ENCODE assay signal across 20 cellular contexts in genomic region chr9:127694890-127695735, GRCh38. TPM values are rescaled to one million over a fixed set of nuclear protein-coding genes. Genes with fewer than 3 reads are reported as not detected.
DNase-seq lines count a peak whose midpoint lies in the region; ATAC-seq and TF ChIP-seq lines count a peak whose summit lies in the region.
"Had no signal": no experiment of that assay in that cellular context is flagged by ENCODE, and none has a peak within 500 bp of the region (broad histone marks: within the 10 kb centered on the region; RNA-seq: fewer than 3 reads in every experiment).

No MANE protein-coding gene starts in this region.

- H3K4me3 ChIP-seq in breast epithelium (no peak overlapping the region), mammary epithelial cell (replicated peaks in 1 of 3; ENCODE audit: insufficient read depth in 1 of 3, low read depth in 2 of 3, low read length in 3 of 3) (no peak overlapping the region), left lung (no peak overlapping the region)
- H3K4me3 ChIP-seq: heart left ventricle had no signal

- peaks cover 7% of the 10 kb centered on the region for H3K4me1 Mint-ChIP-seq in glutamatergic neuron (ENCODE audit: low read depth, unreplicated experiment)

- WGBS in mammary epithelial cell (ENCODE audit: low coverage, missing lambda C conversion rate), result 92% methylated on average over 9 of the region's 9 CpGs

- peak overlapping the region; percentile 5 to 12 for H3K27ac ChIP-seq in breast epithelium
- no peak overlapping the region for H3K27ac ChIP-seq in mammary epithelial cell (ENCODE audit: insufficient read depth, low read depth, low read length)
- H3K27ac ChIP-seq in angular gyrus (ENCODE audit: low read depth, low read length), result peak overlapping the region; percentile 26
- H3K27ac ChIP-seq in left lung, result no peak overlapping the region
- H3K27ac ChIP-seq: heart left ventricle, HL-60 had no signal

- CTCF ChIA-PET in mammary epithelial cell (lab: Charles Lee; ENCODE audit: low non-redundant PET), result no interaction called here

- peak overlapping the region; percentile 9 for H3K27ac Mint-ChIP-seq in glutamatergic neuron (ENCODE audit: unreplicated experiment)
- peak overlapping the region in 1 of 2 donors; percentile 12 for H3K27ac Mint-ChIP-seq in activated naive CD4-positive, alpha-beta T cell treated with anti-CD3 and anti-CD28 coated beads, Interleukin-2, amount 50 U/mL, for 72 hours
- H3K27ac Mint-ChIP-seq: stimulated activated naive CD8-positive, alpha-beta T cell treated with anti-CD3 and anti-CD28 coated beads, Interleukin-15, Interleukin-2, amounts not matched to agents 100 ng/mL and 50 ng/mL, for 24 hours had no signal

- DNase-seq in breast epithelium (ENCODE audit: low spot score in 2 of 2) (no peak), mammary epithelial cell (no peak), glutamatergic neuron (no peak), left lung (no peak), HuH-7 (ENCODE audit: low spot score) (no peak)
- DNase-seq in stimulated activated CD4-positive, alpha-beta T cell treated with anti-CD3 and anti-CD28 coated beads, Interleukin-4, amount 100 ng/mL, for 24 hours, result no peak
- no peak for DNase-seq in activated naive CD4-positive, alpha-beta T cell treated with anti-CD3 and anti-CD28 coated beads, Interleukin-2, amount 50 U/mL, for 72 hours (ENCODE audit: low spot score in 2 of 2)
- DNase-seq: activated CD4-positive, alpha-beta T cell treated with anti-CD3 and anti-CD28 coated beads for 4 hours; C1 segment of cervical spinal cord; heart left ventricle; midbrain; MM.1S; NCI-H2171; NCI-H526; trophoblast cell had no signal

- dilution Hi-C loops in mammary epithelial cell (cut with HindIII; ENCODE audit: low sequenced_read_pairs), result loop anchor here (5.0 kb wide), 1 partner anchor 67 kb away; no protein-coding TSS in a partner anchor

- no peaks in the 10 kb centered on the region for H3K4me1 ChIP-seq in breast epithelium
- peaks cover 3% of the 10 kb centered on the region for H3K4me1 ChIP-seq in mammary epithelial cell (ENCODE audit: insufficient read depth, low read length)
- H3K4me1 ChIP-seq in left lung, result peaks cover 0 to 6% of the 10 kb centered on the region in 2 donors

- no peak for TF ChIP-seq POLR2A in breast epithelium (IDR thresholded peaks at IDR 0.05)

- TF ChIP-seq CTCF in breast epithelium (IDR thresholded peaks at IDR 0.05) (no peak), mammary epithelial cell (conservative IDR thresholded peaks at IDR 0.05 in 1 of 2, IDR thresholded peaks at IDR 0.05 in 1 of 2; ENCODE audit: extremely low read depth in 1 of 2, insufficient read depth in 1 of 2, low read depth in 1 of 2, low read length in 2 of 2) (no peak), glutamatergic neuron (IDR thresholded peaks at IDR 0.05; ENCODE audit: partially characterized antibody, unreplicated experiment) (no peak), left lung (IDR thresholded peaks at IDR 0.05) (no peak)

- H4K20me1 ChIP-seq in mammary epithelial cell (ENCODE audit: insufficient read depth, low read length), result no peaks in the 10 kb centered on the region

- peaks cover 8% of the 10 kb centered on the region for H3K36me3 Mint-ChIP-seq in glutamatergic neuron (ENCODE audit: unreplicated experiment)
- no peaks in the 10 kb centered on the region for H3K36me3 Mint-ChIP-seq in activated naive CD4-positive, alpha-beta T cell treated with anti-CD3 and anti-CD28 coated beads, Interleukin-2, amount 50 U/mL, for 72 hours

- no peaks in the 10 kb centered on the region for H3K79me2 ChIP-seq in mammary epithelial cell (ENCODE audit: insufficient read depth, low read length)

- no peak overlapping the region for H3K4me3 Mint-ChIP-seq in glutamatergic neuron (ENCODE audit: unreplicated experiment)
- H3K4me3 Mint-ChIP-seq: stimulated activated naive CD8-positive, alpha-beta T cell treated with anti-CD3 and anti-CD28 coated beads, Interleukin-15, Interleukin-2, amounts not matched to agents 100 ng/mL and 50 ng/mL, for 24 hours had no signal

- H3K27me3 ChIP-seq in breast epithelium (no peaks in the 10 kb centered on the region), mammary epithelial cell (ENCODE audit: insufficient read depth, low read length) (no peaks in the 10 kb centered on the region), left lung (no peaks in the 10 kb centered on the region)
- H3K27me3 ChIP-seq: heart left ventricle had no signal

- peaks cover 19% of the 10 kb centered on the region for H3K9me3 Mint-ChIP-seq in glutamatergic neuron (ENCODE audit: unreplicated experiment)
- no peaks in the 10 kb centered on the region for H3K9me3 Mint-ChIP-seq in activated naive CD4-positive, alpha-beta T cell treated with anti-CD3 and anti-CD28 coated beads, Interleukin-2, amount 50 U/mL, for 72 hours
- H3K9me3 Mint-ChIP-seq: stimulated activated naive CD8-positive, alpha-beta T cell treated with anti-CD3 and anti-CD28 coated beads, Interleukin-15, Interleukin-2, amounts not matched to agents 100 ng/mL and 50 ng/mL, for 24 hours had no signal

- intact Hi-C loops in breast epithelium (cut with DNase I; ENCODE audit: low total_unique reads), result no loop called here
- intact Hi-C loops in mammary epithelial cell (cut with micrococcal nuclease), result no loop called here
- intact Hi-C loops in left lung (cut with DNase I), result no loop called here

- BruUV-seq in mammary epithelial cell (replicated peaks; lab: Mats Ljungman, UMichigan), result no TSS peak

- H3K36me3 ChIP-seq in breast epithelium (no peaks in the 10 kb centered on the region), mammary epithelial cell (ENCODE audit: insufficient read depth, low read length) (no peaks in the 10 kb centered on the region), left lung (peaks cover 0 to 22% of the 10 kb centered on the region in 2 donors)

- no peak for ATAC-seq in left lung
- ATAC-seq in activated naive CD4-positive, alpha-beta T cell treated with anti-CD3 and anti-CD28 coated beads, Interleukin-2, amount 50 U/mL, for 72 hours, result no peak
- ATAC-seq: heart left ventricle had no signal

- in situ Hi-C loops in mammary epithelial cell (cut with MboI; ENCODE audit: low sequenced_read_pairs in 2 of 2), result no loop called here

- no peak overlapping the region for H3K4me2 ChIP-seq in mammary epithelial cell (ENCODE audit: insufficient read depth, low read depth, low read length)

- peaks cover 16% of the 10 kb centered on the region for H3K27me3 Mint-ChIP-seq in glutamatergic neuron (ENCODE audit: unreplicated experiment)
- H3K27me3 Mint-ChIP-seq: stimulated activated naive CD8-positive, alpha-beta T cell treated with anti-CD3 and anti-CD28 coated beads, Interleukin-15, Interleukin-2, amounts not matched to agents 100 ng/mL and 50 ng/mL, for 24 hours had no signal

- no peak overlapping the region for H2AFZ ChIP-seq in mammary epithelial cell (ENCODE audit: low read depth, low read length)

- H3K9me3 ChIP-seq in breast epithelium, result no peaks in the 10 kb centered on the region
- no peaks in the 10 kb centered on the region for H3K9me3 ChIP-seq in mammary epithelial cell (replicated peaks; ENCODE audit: insufficient read depth, low read length)
- H3K9me3 ChIP-seq in left lung, result no peaks in the 10 kb centered on the region
- H3K9me3 ChIP-seq: heart left ventricle had no signal

- no peak overlapping the region for H3K9ac ChIP-seq in mammary epithelial cell (ENCODE audit: insufficient read depth, low read length)

RNA-seq across cellular contexts. Expression of gene CFAP157, which starts 11.7 kb away (rescaled TPM):
- 1 to 10 TPM in 2 of 3 donors, not detected in 1; 2.0 TPM for total RNA-seq in breast epithelium
- not detected for total RNA-seq in mammary epithelial cell
- not detected for polyA plus RNA-seq in mammary epithelial cell
- not detected for polyA minus RNA-seq in mammary epithelial cell
- 0.61 TPM for total RNA-seq in glutamatergic neuron (ENCODE audit: unreplicated experiment)
- 1 to 10 TPM in 1 of 2 donors, under 1 TPM in 1; 0.35 to 7.6 TPM for total RNA-seq in left lung
- total RNA-seq in activated naive CD4-positive, alpha-beta T cell treated with anti-CD3 and anti-CD28 coated beads, Interleukin-2, amount 50 U/mL, for 72 hours, result not detected
- total RNA-seq: A172, epithelial cell of proximal tubule had no signal

RNA-seq across cellular contexts. Expression of gene PTRH1, which starts 20.4 kb away (rescaled TPM):
- total RNA-seq in breast epithelium, result 10 to 100 TPM; 19.0 to 26.2 (median 23.3) TPM
- 10 to 100 TPM; 18.2 to 32.2 TPM for total RNA-seq in mammary epithelial cell
- 29.2 TPM for polyA plus RNA-seq in mammary epithelial cell
- 3.6 TPM for polyA minus RNA-seq in mammary epithelial cell
- total RNA-seq in glutamatergic neuron (ENCODE audit: unreplicated experiment), result 10.1 TPM
- total RNA-seq in left lung, result 10 to 100 TPM; 17.1 to 20.2 TPM
- 10 to 100 TPM in 1 of 2 donors, 1 to 10 TPM in 1; 9.5 to 12.6 TPM for total RNA-seq in activated naive CD4-positive, alpha-beta T cell treated with anti-CD3 and anti-CD28 coated beads, Interleukin-2, amount 50 U/mL, for 72 hours

RNA-seq across cellular contexts. Expression of gene TTC16, which starts 20.8 kb away (rescaled TPM):
- total RNA-seq in breast epithelium, result under 1 TPM; under 0.01 to 0.59 (median 0.16) TPM
- under 1 TPM; under 0.01 to 0.21 TPM for total RNA-seq in mammary epithelial cell
- polyA plus RNA-seq in mammary epithelial cell, result 0.03 TPM
- polyA minus RNA-seq in mammary epithelial cell, result not detected
- total RNA-seq in glutamatergic neuron (ENCODE audit: unreplicated experiment), result not detected
- total RNA-seq in left lung, result 1 to 10 TPM in 1 of 2 donors, under 1 TPM in 1; 0.15 to 1.0 TPM
- under 1 TPM; 0.62 to 0.73 TPM for total RNA-seq in activated naive CD4-positive, alpha-beta T cell treated with anti-CD3 and anti-CD28 coated beads, Interleukin-2, amount 50 U/mL, for 72 hours
- total RNA-seq: epithelial cell of proximal tubule had no signal

RNA-seq across cellular contexts. Expression of gene TOR2A, which starts 40.0 kb away (rescaled TPM):
- 10 to 100 TPM in 1 of 3 donors, 1 to 10 TPM in 2; 9.5 to 16.7 (median 9.6) TPM for total RNA-seq in breast epithelium
- total RNA-seq in mammary epithelial cell, result 10 to 100 TPM in 1 of 2 donors, 1 to 10 TPM in 1; 4.0 to 13.2 TPM
- polyA plus RNA-seq in mammary epithelial cell, result 10.3 TPM
- 5.6 TPM for polyA minus RNA-seq in mammary epithelial cell
- total RNA-seq in glutamatergic neuron (ENCODE audit: unreplicated experiment), result 27.5 TPM
- total RNA-seq in left lung, result 10 to 100 TPM; 19.5 to 21.8 TPM
- 10 to 100 TPM; 10.9 to 17.1 TPM for total RNA-seq in activated naive CD4-positive, alpha-beta T cell treated with anti-CD3 and anti-CD28 coated beads, Interleukin-2, amount 50 U/mL, for 72 hours

Comparison
In these comparisons a context has a peak if more than half of its experiments do, and no peak if none do; other contexts are left out.
1. H3K27ac ChIP-seq: peak in breast epithelium (2 of 2) and angular gyrus (single experiment); none in mammary epithelial cell (single experiment) and left lung (0 of 2).